18 cellular contexts compared by ENCODE assay signal in genomic region chr14:102977475-102977874, GRCh38. TPM values are rescaled to one million over a fixed set of nuclear protein-coding genes. Genes with fewer than 3 reads are reported as not detected.
"Had no signal": no experiment of that assay in that cellular context is flagged by ENCODE, and none has a peak within 500 bp of the region (broad histone marks: within the 10 kb centered on the region; RNA-seq: fewer than 3 reads in every experiment).

No MANE protein-coding gene starts in this region.

- H3K27me3 ChIP-seq: dorsolateral prefrontal cortex, esophagus squamous epithelium, gastroesophageal sphincter, right atrium auricular region, sigmoid colon had no signal

- H3K9me3 ChIP-seq: esophagus squamous epithelium, gastroesophageal sphincter, mucosa of descending colon, right atrium auricular region, sigmoid colon had no signal

- H3K36me3 Mint-ChIP-seq: immature natural killer cell had no signal

- H3K27me3 Mint-ChIP-seq: naive thymus-derived CD8-positive, alpha-beta T cell; type B pancreatic cell had no signal

- H3K4me3 Mint-ChIP-seq: immature natural killer cell; naive thymus-derived CD8-positive, alpha-beta T cell; type B pancreatic cell had no signal

- H3K27ac Mint-ChIP-seq: immature natural killer cell; naive thymus-derived CD8-positive, alpha-beta T cell; type B pancreatic cell had no signal

- DNase-seq: cortex of kidney; dorsolateral prefrontal cortex; effector memory CD4-positive, alpha-beta T cell; esophagus squamous epithelium; foreskin fibroblast; glutamatergic neuron; immature natural killer cell; left cardiac atrium; mammary epithelial cell; mucosa of descending colon; naive thymus-derived CD8-positive, alpha-beta T cell; sigmoid colon; stimulated activated CD4-positive, alpha-beta T cell treated with anti-CD3 and anti-CD28 coated beads, Interleukin-12 subunit alpha, Interleukin-12 subunit beta, amount 100 ng/mL, for 4 hours; stimulated activated naive CD4-positive, alpha-beta T cell had no signal

- H3K9me3 Mint-ChIP-seq: immature natural killer cell; naive thymus-derived CD8-positive, alpha-beta T cell; type B pancreatic cell had no signal

- H3K27ac ChIP-seq: esophagus squamous epithelium, gastroesophageal sphincter, right atrium auricular region, sigmoid colon, skin epidermis had no signal

- ATAC-seq: gastroesophageal sphincter; left cardiac atrium; mucosa of descending colon; naive thymus-derived CD8-positive, alpha-beta T cell had no signal

- H3K4me1 Mint-ChIP-seq: immature natural killer cell; naive thymus-derived CD8-positive, alpha-beta T cell had no signal

- H3K4me1 ChIP-seq: esophagus squamous epithelium, gastroesophageal sphincter, right atrium auricular region, sigmoid colon had no signal

- H3K4me3 ChIP-seq: dorsolateral prefrontal cortex, esophagus squamous epithelium, gastroesophageal sphincter, mucosa of descending colon, right atrium auricular region, sigmoid colon, skin epidermis had no signal

RNA-seq across cellular contexts. Expression of gene AMN, which starts 55.0 kb away (rescaled TPM):
- total RNA-seq: sigmoid colon had no signal
- polyA plus RNA-seq: mammary epithelial cell had no signal
